23 cellular contexts compared by ENCODE assay signal in genomic region chr3:69569520-69569919, GRCh38.
DNase-seq lines count a peak whose midpoint lies in the region; ATAC-seq and TF ChIP-seq lines count a peak whose summit lies in the region.
"Had no signal": no experiment of that assay in that cellular context is flagged by ENCODE, and none has a peak within 500 bp of the region (broad histone marks: within the 10 kb centered on the region; RNA-seq: fewer than 3 reads in every experiment).

No MANE protein-coding gene starts in this region.

- H3K27ac ChIP-seq in liver (ENCODE audit: low read depth in 1 of 2, low read length in 2 of 2) (no peak overlapping the region), right lobe of liver (no peak overlapping the region), aorta (ENCODE audit: low read depth in 1 of 2, low read length in 2 of 2) (no peak overlapping the region)
- H3K27ac ChIP-seq: 22Rv1, A549, BLaER1 had no signal

- no peaks in the 10 kb centered on the region for H3K27me3 ChIP-seq in liver (ENCODE audit: control insufficient read depth in 4 of 4, insufficient read depth in 4 of 4, low read length in 3 of 4)
- no peaks in the 10 kb centered on the region for H3K27me3 ChIP-seq in right lobe of liver
- H3K27me3 ChIP-seq in aorta (ENCODE audit: control insufficient read depth in 1 of 2, insufficient read depth in 2 of 2, low read length in 1 of 2) = no peaks in the 10 kb centered on the region
- H3K27me3 ChIP-seq: BE2C, BLaER1 had no signal

- no peaks in the 10 kb centered on the region for H3K36me3 ChIP-seq in liver (ENCODE audit: control insufficient read depth in 4 of 4, insufficient read depth in 3 of 4, low read depth in 1 of 4, low read length in 3 of 4)
- H3K36me3 ChIP-seq in right lobe of liver = no peaks in the 10 kb centered on the region
- no peaks in the 10 kb centered on the region for H3K36me3 ChIP-seq in aorta (ENCODE audit: control insufficient read depth in 1 of 2, insufficient read depth in 2 of 2, low read length in 1 of 2)
- H3K36me3 ChIP-seq: BE2C, BLaER1 had no signal

- TF ChIP-seq POLR2A in right lobe of liver (IDR thresholded peaks at IDR 0.05) = no peak

- DNase-seq in Right ventricle myocardium superior (no peak), cardiac septum (ENCODE audit: low spot score) (no peak), right lobe of liver (no peak), fibroblast of pulmonary artery (ENCODE audit: low read depth) (peak; percentile 11), aorta (no peak), NCI-H2107 treated with DMSO at 0.1 percent for 48 hours (lab: John Stamatoyannopoulos, UW; ENCODE audit: unreplicated experiment) (no peak), NCI-H146 treated with DMSO at 0.1 percent for 48 hours (lab: John Stamatoyannopoulos, UW; ENCODE audit: unreplicated experiment) (no peak)
- DNase-seq: AML-193; BE2C; C1 segment of cervical spinal cord; Caco-2; Calu3; CD4-positive, alpha-beta memory T cell; CD4-positive, CD25-positive, alpha-beta regulatory T cell; CD8-positive, alpha-beta memory T cell; DMS79 treated with DMSO at 0.1 percent for 48 hours; EL; GDM1 had no signal

- H3K4me1 ChIP-seq in liver (ENCODE audit: control insufficient read depth in 4 of 4, insufficient read depth in 4 of 4, low read length in 3 of 4) (no peaks in the 10 kb centered on the region), right lobe of liver (no peaks in the 10 kb centered on the region), aorta (ENCODE audit: control insufficient read depth in 1 of 2, insufficient read depth in 2 of 2, low read length in 2 of 2) (no peaks in the 10 kb centered on the region)
- H3K4me1 ChIP-seq: A549, BE2C, BLaER1, Caco-2 had no signal

- TF ChIP-seq CTCF in liver (IDR thresholded peaks at IDR 0.05; ENCODE audit: low read depth, low read length, missing input control) (no peak), right lobe of liver (IDR thresholded peaks at IDR 0.05) (no peak), fibroblast of pulmonary artery (IDR thresholded peaks at IDR 0.05; ENCODE audit: low read length, missing control alignments) (no peak)

- H3K9ac ChIP-seq in liver (ENCODE audit: low read depth in 1 of 2, low read length in 2 of 2) = no peak overlapping the region
- H3K9ac ChIP-seq: BLaER1 had no signal

- H3K9me3 ChIP-seq in liver (ENCODE audit: control insufficient read depth in 4 of 4, low read length in 3 of 4) (no peaks in the 10 kb centered on the region), right lobe of liver (no peaks in the 10 kb centered on the region), aorta (ENCODE audit: control insufficient read depth, low read length) (peaks cover 2% of the 10 kb centered on the region)
- H3K9me3 ChIP-seq: A549, BE2C, BLaER1, Caco-2 had no signal

- ATAC-seq in Right ventricle myocardium superior (ENCODE audit: poor library complexity) (peak; percentile 39), right lobe of liver (no peak), aorta (ENCODE audit: low FRiP score) (peak; percentile 22)
- ATAC-seq: A549, GM12878 had no signal

- H3K4me3 ChIP-seq in liver (ENCODE audit: low read depth in 1 of 3, low read length in 3 of 3) = no peak overlapping the region
- no peak overlapping the region for H3K4me3 ChIP-seq in right lobe of liver
- no peak overlapping the region for H3K4me3 ChIP-seq in fibroblast of pulmonary artery (replicated peaks; ENCODE audit: low read depth, low read length)
- no peak overlapping the region for H3K4me3 ChIP-seq in aorta (ENCODE audit: low read length in 2 of 2)
- H3K4me3 ChIP-seq: A549, BLaER1, GM12878 had no signal

- intact Hi-C loops in Right ventricle myocardium superior (cut with DNase I) = no loop called here
- intact Hi-C loops in cardiac septum (cut with DNase I) = no loop called here
- intact Hi-C loops in right lobe of liver (cut with DNase I) = no loop called here
- intact Hi-C loops in aorta (cut with DNase I) = no loop called here

- WGBS in liver = 55% methylated on average over 3 of the region's 3 CpGs
- WGBS in right lobe of liver (ENCODE audit: insufficient coverage, low coverage, low lambda C conversion rate, missing lambda C conversion rate) = 32% methylated on average over 3 of the region's 3 CpGs
- WGBS in aorta, 2 donors = 59 to 79% methylated on average over 3 of the region's 3 CpGs

- TF ChIP-seq RAD21 in liver (IDR thresholded peaks at IDR 0.05) = no peak

TF ChIP-seq in liver, 16 proteins besides CTCF, POLR2A, EP300 and RAD21:
- TF ChIP-seq YY1 (IDR thresholded peaks at IDR 0.05) = no peak
- TF ChIP-seq NR2F2 (IDR thresholded peaks at IDR 0.05) = peak; percentile 55
- no peak for TF ChIP-seq HNF4G (IDR thresholded peaks at IDR 0.05)
- TF ChIP-seq RXRA (IDR thresholded peaks at IDR 0.05) = peak in 1 of 2 donors; percentile 41
- no peak for TF ChIP-seq GABPA (IDR thresholded peaks at IDR 0.05 in 1 of 2, conservative IDR thresholded peaks at IDR 0.05 in 1 of 2)
TF ChIP-seq in liver: peak in this region for 2.

Comparison
In these comparisons a context has a peak if more than half of its experiments do, and no peak if none do; other contexts are left out.
1. ATAC-seq: peak in Right ventricle myocardium superior (single experiment) and aorta (single experiment); none in right lobe of liver (0 of 4).